In genomic region chr4:40822781-40823180, GRCh38 we compare ENCODE assay signal across 26 cellular contexts.
"Had no signal": no experiment of that assay in that cellular context is flagged by ENCODE, and none has a peak within 500 bp of the region (broad histone marks: within the 10 kb centered on the region; RNA-seq: fewer than 3 reads in every experiment).

No MANE protein-coding gene starts in this region.

- ATAC-seq: heart right ventricle; left colon; left ventricle myocardium superior; natural killer cell treated with Interleukin-12 subunit alpha and Interleukin-12 subunit beta and Interleukin-15 and Interleukin-18, amount 100 ng/mL, for 72 hours; right cardiac atrium; stimulated activated naive CD8-positive, alpha-beta T cell treated with anti-CD3 and anti-CD28 coated beads, Interleukin-15, amount 100 ng/mL, for 72 hours had no signal

- H3K4me1 ChIP-seq: esophagus squamous epithelium, heart right ventricle, lower lobe of right lung, prostate gland, sigmoid colon, suprapubic skin, transverse colon had no signal

- H3K27me3 ChIP-seq: dorsolateral prefrontal cortex, esophagus squamous epithelium, heart right ventricle, sigmoid colon, spleen, suprapubic skin, transverse colon had no signal

- H3K9me3 Mint-ChIP-seq: endodermal cell; natural killer cell treated with Interleukin-12 subunit alpha and Interleukin-12 subunit beta and Interleukin-15 and Interleukin-18, amount 100 ng/mL, for 72 hours; neural crest cell had no signal

- H3K27ac Mint-ChIP-seq: natural killer cell treated with Interleukin-12 subunit alpha and Interleukin-12 subunit beta and Interleukin-15 and Interleukin-18, amount 100 ng/mL, for 72 hours had no signal

- H3K27ac ChIP-seq: dorsolateral prefrontal cortex, esophagus squamous epithelium, heart right ventricle, lower lobe of right lung, prostate gland, sigmoid colon, spleen, suprapubic skin, transverse colon had no signal

- H3K9me3 ChIP-seq: esophagus squamous epithelium, heart right ventricle, lower lobe of right lung, prostate gland, sigmoid colon, suprapubic skin, transverse colon had no signal

- H3K4me3 ChIP-seq: dorsolateral prefrontal cortex, esophagus squamous epithelium, heart right ventricle, lower lobe of right lung, prostate gland, sigmoid colon, spleen, suprapubic skin, transverse colon had no signal

- H3K36me3 ChIP-seq: prostate gland had no signal

- DNase-seq: central memory CD4-positive, alpha-beta T cell; dorsolateral prefrontal cortex; effector CD8-positive, alpha-beta T cell; endodermal cell; esophagus squamous epithelium; foreskin melanocyte; glutamatergic neuron; heart right ventricle; hippocampal formation; kidney glomerular epithelial cell; left colon; left ventricle myocardium superior; lower lobe of right lung; right cardiac atrium; sigmoid colon; spleen; stimulated activated CD4-positive, alpha-beta T cell treated with anti-CD3 and anti-CD28 coated beads, Interleukin-15, amount 100 ng/mL, for 24 hours; stimulated activated CD4-positive, alpha-beta T cell treated with anti-CD3 and anti-CD28 coated beads, Interleukin-4, amount 100 ng/mL, for 1 hour; stimulated activated CD8-positive, alpha-beta memory T cell treated with anti-CD3 and anti-CD28 coated beads, Interleukin-4, amount 100 ng/mL, for 48 hours; stimulated activated naive CD4-positive, alpha-beta T cell; stimulated activated naive CD8-positive, alpha-beta T cell treated with anti-CD3 and anti-CD28 coated beads, Interleukin-15, amount 100 ng/mL, for 72 hours; transverse colon had no signal

- H3K36me3 Mint-ChIP-seq: natural killer cell treated with Interleukin-12 subunit alpha and Interleukin-12 subunit beta and Interleukin-15 and Interleukin-18, amount 100 ng/mL, for 72 hours had no signal

- H3K4me3 Mint-ChIP-seq: endodermal cell; natural killer cell treated with Interleukin-12 subunit alpha and Interleukin-12 subunit beta and Interleukin-15 and Interleukin-18, amount 100 ng/mL, for 72 hours; neural crest cell; stimulated activated naive CD8-positive, alpha-beta T cell treated with anti-CD3 and anti-CD28 coated beads, Interleukin-15, amount 100 ng/mL, for 72 hours had no signal

- H3K4me1 Mint-ChIP-seq: endodermal cell, neural crest cell had no signal
